In genomic region chr3:33947272-33948195, GRCh38 we compare ENCODE assay signal across 1 cellular context.
TF ChIP-seq lines count a peak whose summit lies in the region.

No MANE protein-coding gene starts in this region.

TF ChIP-seq in K562, 482 proteins besides CTCF, POLR2A, EP300 and RAD21 (continued from another document):
- TF ChIP-seq ADNP (tag; IDR thresholded peaks at IDR 0.05) (no peak), NR0B1 (IDR thresholded peaks at IDR 0.05; ENCODE audit: partially characterized antibody) (no peak), KDM1A (IDR thresholded peaks at IDR 0.05) (0 out of 4 replicates have a peak, but pooled peaks of 1 of the 2 experiments have one; percentile 16), FOS (IDR thresholded peaks at IDR 0.05; ENCODE audit: extremely low read depth, insufficient read length) (no peak), NFXL1 (CRISPR knock-in tag; IDR thresholded peaks at IDR 0.05) (no peak), GTF2A2 (tag; IDR thresholded peaks at IDR 0.05) (no peak), TAF9B (IDR thresholded peaks at IDR 0.05; ENCODE audit: partially characterized antibody) (no peak), ATF7 (IDR thresholded peaks at IDR 0.05) (peak; percentile 36; the same call in 1 of the 2 replicates), PHF21A (IDR thresholded peaks at IDR 0.05; ENCODE audit: borderline replicate concordance, low read depth) (no peak), POLR3A (IDR thresholded peaks at IDR 0.05; ENCODE audit: borderline replicate concordance, extremely low read depth, insufficient read depth, insufficient read length) (no peak), SOX6 (IDR thresholded peaks at IDR 0.05) (no peak), BRF1 (IDR thresholded peaks at IDR 0.05; ENCODE audit: borderline replicate concordance, extremely low read depth, insufficient read length) (no peak), ATF1 (CRISPR knock-in tag; IDR thresholded peaks at IDR 0.05) (no peak), ATF1 (tag; IDR thresholded peaks at IDR 0.05) (0 out of 2 replicates have a peak, but pooled peaks have one; percentile 15), XRCC3 (IDR thresholded peaks at IDR 0.05) (no peak), CEBPG (CRISPR knock-in tag; IDR thresholded peaks at IDR 0.05) (peak; percentile 68), CEBPG (tag; conservative IDR thresholded peaks at IDR 0.05 in 1 of 2, IDR thresholded peaks at IDR 0.05 in 1 of 2) (peak in 1 of 2 experiments; percentile 55; a peak in 1 of 4 replicates), TCFL5 (CRISPR knock-in tag; conservative IDR thresholded peaks at IDR 0.05) (no peak), TAF15 (IDR thresholded peaks at IDR 0.05; ENCODE audit: low read depth, low read length) (no peak), ZNF239 (CRISPR knock-in tag; IDR thresholded peaks at IDR 0.05) (peak; percentile 61), SAP30 (IDR thresholded peaks at IDR 0.05; ENCODE audit: borderline replicate concordance, insufficient read depth, low read depth, low read length, poor library complexity, severe bottlenecking) (no peak), CBFA2T3 (IDR thresholded peaks at IDR 0.05) (0 out of 2 replicates have a peak, but pooled peaks have one; percentile 26), ZZZ3 (IDR thresholded peaks at IDR 0.05) (no peak), PHTF2 (CRISPR knock-in tag; IDR thresholded peaks at IDR 0.05) (no peak), CEBPB (tag; IDR thresholded peaks at IDR 0.05) (peak; percentile 53), MTA2 (IDR thresholded peaks at IDR 0.05; ENCODE audit: low read depth) (no peak), ARID2 (IDR thresholded peaks at IDR 0.05) (no peak), JUND (IDR thresholded peaks at IDR 0.05; ENCODE audit: borderline replicate concordance, low read depth, low read length) (0 out of 2 replicates have a peak, but pooled peaks have one; percentile 24), JUND (tag; IDR thresholded peaks at IDR 0.05; ENCODE audit: borderline replicate concordance, low read depth, low read length) (no peak), ELF2 (CRISPR knock-in tag; IDR thresholded peaks at IDR 0.05) (no peak), CREB1 (IDR thresholded peaks at IDR 0.05) (no peak), CREB1 (CRISPR knock-in tag; IDR thresholded peaks at IDR 0.05) (no peak), ZNF780A (CRISPR knock-in tag; IDR thresholded peaks at IDR 0.05) (no peak), POLR3G (IDR thresholded peaks at IDR 0.05; ENCODE audit: extremely low read depth, insufficient read length, insufficient replicate concordance) (no peak), NBN (IDR thresholded peaks at IDR 0.05; ENCODE audit: low read depth) (no peak), TCF15 (CRISPR knock-in tag; IDR thresholded peaks at IDR 0.05) (no peak), HMBOX1 (IDR thresholded peaks at IDR 0.05) (peak; percentile 86), BHLHE40 (IDR thresholded peaks at IDR 0.05; ENCODE audit: low read length) (no peak), ZNF696 (CRISPR knock-in tag; conservative IDR thresholded peaks at IDR 0.05) (no peak)
- TF ChIP-seq, protein P1, sequence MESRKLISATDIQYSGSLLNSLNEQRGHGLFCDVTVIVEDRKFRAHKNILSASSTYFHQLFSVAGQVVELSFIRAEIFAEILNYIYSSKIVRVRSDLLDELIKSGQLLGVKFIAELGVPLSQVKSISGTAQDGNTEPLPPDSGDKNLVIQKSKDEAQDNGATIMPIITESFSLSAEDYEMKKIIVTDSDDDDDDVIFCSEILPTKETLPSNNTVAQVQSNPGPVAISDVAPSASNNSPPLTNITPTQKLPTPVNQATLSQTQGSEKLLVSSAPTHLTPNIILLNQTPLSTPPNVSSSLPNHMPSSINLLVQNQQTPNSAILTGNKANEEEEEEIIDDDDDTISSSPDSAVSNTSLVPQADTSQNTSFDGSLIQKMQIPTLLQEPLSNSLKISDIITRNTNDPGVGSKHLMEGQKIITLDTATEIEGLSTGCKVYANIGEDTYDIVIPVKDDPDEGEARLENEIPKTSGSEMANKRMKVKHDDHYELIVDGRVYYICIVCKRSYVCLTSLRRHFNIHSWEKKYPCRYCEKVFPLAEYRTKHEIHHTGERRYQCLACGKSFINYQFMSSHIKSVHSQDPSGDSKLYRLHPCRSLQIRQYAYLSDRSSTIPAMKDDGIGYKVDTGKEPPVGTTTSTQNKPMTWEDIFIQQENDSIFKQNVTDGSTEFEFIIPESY (CRISPR knock-in tag; IDR thresholded peaks at IDR 0.05): no peak
- TF ChIP-seq, protein P2, sequence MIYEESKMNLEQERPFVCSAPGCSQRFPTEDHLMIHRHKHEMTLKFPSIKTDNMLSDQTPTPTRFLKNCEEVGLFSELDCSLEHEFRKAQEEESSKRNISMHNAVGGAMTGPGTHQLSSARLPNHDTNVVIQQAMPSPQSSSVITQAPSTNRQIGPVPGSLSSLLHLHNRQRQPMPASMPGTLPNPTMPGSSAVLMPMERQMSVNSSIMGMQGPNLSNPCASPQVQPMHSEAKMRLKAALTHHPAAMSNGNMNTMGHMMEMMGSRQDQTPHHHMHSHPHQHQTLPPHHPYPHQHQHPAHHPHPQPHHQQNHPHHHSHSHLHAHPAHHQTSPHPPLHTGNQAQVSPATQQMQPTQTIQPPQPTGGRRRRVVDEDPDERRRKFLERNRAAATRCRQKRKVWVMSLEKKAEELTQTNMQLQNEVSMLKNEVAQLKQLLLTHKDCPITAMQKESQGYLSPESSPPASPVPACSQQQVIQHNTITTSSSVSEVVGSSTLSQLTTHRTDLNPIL (CRISPR knock-in tag; IDR thresholded peaks at IDR 0.05): no peak
- TF ChIP-seq, protein P3, sequence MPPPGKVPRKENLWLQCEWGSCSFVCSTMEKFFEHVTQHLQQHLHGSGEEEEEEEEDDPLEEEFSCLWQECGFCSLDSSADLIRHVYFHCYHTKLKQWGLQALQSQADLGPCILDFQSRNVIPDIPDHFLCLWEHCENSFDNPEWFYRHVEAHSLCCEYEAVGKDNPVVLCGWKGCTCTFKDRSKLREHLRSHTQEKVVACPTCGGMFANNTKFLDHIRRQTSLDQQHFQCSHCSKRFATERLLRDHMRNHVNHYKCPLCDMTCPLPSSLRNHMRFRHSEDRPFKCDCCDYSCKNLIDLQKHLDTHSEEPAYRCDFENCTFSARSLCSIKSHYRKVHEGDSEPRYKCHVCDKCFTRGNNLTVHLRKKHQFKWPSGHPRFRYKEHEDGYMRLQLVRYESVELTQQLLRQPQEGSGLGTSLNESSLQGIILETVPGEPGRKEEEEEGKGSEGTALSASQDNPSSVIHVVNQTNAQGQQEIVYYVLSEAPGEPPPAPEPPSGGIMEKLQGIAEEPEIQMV (tag; conservative IDR thresholded peaks at IDR 0.05; ENCODE audit: low read depth): no peak
- TF ChIP-seq, protein P4, sequence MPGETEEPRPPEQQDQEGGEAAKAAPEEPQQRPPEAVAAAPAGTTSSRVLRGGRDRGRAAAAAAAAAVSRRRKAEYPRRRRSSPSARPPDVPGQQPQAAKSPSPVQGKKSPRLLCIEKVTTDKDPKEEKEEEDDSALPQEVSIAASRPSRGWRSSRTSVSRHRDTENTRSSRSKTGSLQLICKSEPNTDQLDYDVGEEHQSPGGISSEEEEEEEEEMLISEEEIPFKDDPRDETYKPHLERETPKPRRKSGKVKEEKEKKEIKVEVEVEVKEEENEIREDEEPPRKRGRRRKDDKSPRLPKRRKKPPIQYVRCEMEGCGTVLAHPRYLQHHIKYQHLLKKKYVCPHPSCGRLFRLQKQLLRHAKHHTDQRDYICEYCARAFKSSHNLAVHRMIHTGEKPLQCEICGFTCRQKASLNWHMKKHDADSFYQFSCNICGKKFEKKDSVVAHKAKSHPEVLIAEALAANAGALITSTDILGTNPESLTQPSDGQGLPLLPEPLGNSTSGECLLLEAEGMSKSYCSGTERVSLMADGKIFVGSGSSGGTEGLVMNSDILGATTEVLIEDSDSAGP (CRISPR knock-in tag; IDR thresholded peaks at IDR 0.05): no peak
- TF ChIP-seq, protein P5, sequence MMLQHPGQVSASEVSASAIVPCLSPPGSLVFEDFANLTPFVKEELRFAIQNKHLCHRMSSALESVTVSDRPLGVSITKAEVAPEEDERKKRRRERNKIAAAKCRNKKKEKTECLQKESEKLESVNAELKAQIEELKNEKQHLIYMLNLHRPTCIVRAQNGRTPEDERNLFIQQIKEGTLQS (IDR thresholded peaks at IDR 0.05): peak; percentile 69
- TF ChIP-seq, protein P5 (CRISPR knock-in tag; conservative IDR thresholded peaks at IDR 0.05): no peak
- TF ChIP-seq, protein P6, sequence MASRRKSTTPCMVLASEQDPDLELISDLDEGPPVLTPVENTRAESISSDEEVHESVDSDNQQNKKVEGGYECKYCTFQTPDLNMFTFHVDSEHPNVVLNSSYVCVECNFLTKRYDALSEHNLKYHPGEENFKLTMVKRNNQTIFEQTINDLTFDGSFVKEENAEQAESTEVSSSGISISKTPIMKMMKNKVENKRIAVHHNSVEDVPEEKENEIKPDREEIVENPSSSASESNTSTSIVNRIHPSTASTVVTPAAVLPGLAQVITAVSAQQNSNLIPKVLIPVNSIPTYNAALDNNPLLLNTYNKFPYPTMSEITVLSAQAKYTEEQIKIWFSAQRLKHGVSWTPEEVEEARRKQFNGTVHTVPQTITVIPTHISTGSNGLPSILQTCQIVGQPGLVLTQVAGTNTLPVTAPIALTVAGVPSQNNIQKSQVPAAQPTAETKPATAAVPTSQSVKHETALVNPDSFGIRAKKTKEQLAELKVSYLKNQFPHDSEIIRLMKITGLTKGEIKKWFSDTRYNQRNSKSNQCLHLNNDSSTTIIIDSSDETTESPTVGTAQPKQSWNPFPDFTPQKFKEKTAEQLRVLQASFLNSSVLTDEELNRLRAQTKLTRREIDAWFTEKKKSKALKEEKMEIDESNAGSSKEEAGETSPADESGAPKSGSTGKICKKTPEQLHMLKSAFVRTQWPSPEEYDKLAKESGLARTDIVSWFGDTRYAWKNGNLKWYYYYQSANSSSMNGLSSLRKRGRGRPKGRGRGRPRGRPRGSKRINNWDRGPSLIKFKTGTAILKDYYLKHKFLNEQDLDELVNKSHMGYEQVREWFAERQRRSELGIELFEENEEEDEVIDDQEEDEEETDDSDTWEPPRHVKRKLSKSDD (conservative IDR thresholded peaks at IDR 0.05; ENCODE audit: low read length): no peak
TF ChIP-seq in K562: peak in this region for 10.
